1 cellular context compared by ENCODE assay signal in the genomic region with DNA sequence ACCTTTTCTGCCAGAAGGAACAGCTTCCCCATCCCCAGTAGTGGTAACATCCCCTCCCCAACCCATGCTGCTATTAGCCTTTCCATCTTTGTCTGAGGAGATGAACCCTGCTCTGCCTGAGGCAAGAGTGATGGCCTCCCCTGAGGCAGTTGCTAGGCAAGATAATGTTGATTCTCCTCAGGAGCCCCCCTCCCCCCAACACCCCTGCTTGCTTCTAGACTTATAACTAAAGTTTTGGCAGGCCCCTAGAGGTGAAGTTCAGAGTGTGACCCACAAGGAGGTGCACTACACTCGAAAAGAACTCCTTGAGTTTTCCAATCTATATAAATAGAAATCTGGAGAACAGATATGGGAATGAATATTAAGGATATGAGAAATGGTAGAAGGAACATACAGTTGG.
TF ChIP-seq lines count a peak whose summit lies in the region.

No MANE protein-coding gene starts in this region.

TF ChIP-seq in H1, 55 proteins besides CTCF, POLR2A, EP300 and RAD21:
- TF ChIP-seq, protein P1, sequence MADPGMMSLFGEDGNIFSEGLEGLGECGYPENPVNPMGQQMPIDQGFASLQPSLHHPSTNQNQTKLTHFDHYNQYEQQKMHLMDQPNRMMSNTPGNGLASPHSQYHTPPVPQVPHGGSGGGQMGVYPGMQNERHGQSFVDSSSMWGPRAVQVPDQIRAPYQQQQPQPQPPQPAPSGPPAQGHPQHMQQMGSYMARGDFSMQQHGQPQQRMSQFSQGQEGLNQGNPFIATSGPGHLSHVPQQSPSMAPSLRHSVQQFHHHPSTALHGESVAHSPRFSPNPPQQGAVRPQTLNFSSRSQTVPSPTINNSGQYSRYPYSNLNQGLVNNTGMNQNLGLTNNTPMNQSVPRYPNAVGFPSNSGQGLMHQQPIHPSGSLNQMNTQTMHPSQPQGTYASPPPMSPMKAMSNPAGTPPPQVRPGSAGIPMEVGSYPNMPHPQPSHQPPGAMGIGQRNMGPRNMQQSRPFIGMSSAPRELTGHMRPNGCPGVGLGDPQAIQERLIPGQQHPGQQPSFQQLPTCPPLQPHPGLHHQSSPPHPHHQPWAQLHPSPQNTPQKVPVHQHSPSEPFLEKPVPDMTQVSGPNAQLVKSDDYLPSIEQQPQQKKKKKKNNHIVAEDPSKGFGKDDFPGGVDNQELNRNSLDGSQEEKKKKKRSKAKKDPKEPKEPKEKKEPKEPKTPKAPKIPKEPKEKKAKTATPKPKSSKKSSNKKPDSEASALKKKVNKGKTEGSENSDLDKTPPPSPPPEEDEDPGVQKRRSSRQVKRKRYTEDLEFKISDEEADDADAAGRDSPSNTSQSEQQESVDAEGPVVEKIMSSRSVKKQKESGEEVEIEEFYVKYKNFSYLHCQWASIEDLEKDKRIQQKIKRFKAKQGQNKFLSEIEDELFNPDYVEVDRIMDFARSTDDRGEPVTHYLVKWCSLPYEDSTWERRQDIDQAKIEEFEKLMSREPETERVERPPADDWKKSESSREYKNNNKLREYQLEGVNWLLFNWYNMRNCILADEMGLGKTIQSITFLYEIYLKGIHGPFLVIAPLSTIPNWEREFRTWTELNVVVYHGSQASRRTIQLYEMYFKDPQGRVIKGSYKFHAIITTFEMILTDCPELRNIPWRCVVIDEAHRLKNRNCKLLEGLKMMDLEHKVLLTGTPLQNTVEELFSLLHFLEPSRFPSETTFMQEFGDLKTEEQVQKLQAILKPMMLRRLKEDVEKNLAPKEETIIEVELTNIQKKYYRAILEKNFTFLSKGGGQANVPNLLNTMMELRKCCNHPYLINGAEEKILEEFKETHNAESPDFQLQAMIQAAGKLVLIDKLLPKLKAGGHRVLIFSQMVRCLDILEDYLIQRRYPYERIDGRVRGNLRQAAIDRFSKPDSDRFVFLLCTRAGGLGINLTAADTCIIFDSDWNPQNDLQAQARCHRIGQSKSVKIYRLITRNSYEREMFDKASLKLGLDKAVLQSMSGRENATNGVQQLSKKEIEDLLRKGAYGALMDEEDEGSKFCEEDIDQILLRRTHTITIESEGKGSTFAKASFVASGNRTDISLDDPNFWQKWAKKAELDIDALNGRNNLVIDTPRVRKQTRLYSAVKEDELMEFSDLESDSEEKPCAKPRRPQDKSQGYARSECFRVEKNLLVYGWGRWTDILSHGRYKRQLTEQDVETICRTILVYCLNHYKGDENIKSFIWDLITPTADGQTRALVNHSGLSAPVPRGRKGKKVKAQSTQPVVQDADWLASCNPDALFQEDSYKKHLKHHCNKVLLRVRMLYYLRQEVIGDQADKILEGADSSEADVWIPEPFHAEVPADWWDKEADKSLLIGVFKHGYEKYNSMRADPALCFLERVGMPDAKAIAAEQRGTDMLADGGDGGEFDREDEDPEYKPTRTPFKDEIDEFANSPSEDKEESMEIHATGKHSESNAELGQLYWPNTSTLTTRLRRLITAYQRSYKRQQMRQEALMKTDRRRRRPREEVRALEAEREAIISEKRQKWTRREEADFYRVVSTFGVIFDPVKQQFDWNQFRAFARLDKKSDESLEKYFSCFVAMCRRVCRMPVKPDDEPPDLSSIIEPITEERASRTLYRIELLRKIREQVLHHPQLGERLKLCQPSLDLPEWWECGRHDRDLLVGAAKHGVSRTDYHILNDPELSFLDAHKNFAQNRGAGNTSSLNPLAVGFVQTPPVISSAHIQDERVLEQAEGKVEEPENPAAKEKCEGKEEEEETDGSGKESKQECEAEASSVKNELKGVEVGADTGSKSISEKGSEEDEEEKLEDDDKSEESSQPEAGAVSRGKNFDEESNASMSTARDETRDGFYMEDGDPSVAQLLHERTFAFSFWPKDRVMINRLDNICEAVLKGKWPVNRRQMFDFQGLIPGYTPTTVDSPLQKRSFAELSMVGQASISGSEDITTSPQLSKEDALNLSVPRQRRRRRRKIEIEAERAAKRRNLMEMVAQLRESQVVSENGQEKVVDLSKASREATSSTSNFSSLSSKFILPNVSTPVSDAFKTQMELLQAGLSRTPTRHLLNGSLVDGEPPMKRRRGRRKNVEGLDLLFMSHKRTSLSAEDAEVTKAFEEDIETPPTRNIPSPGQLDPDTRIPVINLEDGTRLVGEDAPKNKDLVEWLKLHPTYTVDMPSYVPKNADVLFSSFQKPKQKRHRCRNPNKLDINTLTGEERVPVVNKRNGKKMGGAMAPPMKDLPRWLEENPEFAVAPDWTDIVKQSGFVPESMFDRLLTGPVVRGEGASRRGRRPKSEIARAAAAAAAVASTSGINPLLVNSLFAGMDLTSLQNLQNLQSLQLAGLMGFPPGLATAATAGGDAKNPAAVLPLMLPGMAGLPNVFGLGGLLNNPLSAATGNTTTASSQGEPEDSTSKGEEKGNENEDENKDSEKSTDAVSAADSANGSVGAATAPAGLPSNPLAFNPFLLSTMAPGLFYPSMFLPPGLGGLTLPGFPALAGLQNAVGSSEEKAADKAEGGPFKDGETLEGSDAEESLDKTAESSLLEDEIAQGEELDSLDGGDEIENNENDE (IDR thresholded peaks at IDR 0.05; ENCODE audit: insufficient replicate concordance, low read length) = no peak
- peak; percentile 60; the same call in 1 of the 2 replicates for TF ChIP-seq RFX5 (IDR thresholded peaks at IDR 0.05; ENCODE audit: borderline replicate concordance, low read depth, low read length)
TF ChIP-seq in H1: peak in this region for 1.
